In the genomic region with DNA sequence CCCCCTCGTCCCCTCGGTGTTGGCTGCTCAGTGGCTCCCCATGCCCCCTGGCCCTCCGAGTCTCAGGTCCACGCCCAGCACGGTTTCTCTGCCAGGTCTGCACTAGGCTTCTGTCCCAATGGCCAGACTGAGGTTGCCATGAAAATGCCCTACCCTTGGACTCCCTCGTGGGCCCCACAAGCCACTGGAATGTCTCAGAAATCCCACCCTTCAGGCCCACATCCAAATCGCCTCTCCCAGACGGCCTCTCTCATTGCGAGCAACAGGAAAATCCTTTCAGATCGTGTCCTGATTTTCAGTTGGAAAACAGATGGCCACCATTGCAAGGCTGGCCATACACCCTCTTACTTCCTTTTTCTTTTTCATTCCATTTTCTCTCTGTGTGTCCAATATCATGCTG, we compare ENCODE assay signal across 14 cellular contexts.
DNase-seq lines count a peak whose midpoint lies in the region; ATAC-seq, FAIRE-seq and TF ChIP-seq lines count a peak whose summit lies in the region.
"Had no signal": no experiment of that assay in that cellular context is flagged by ENCODE, and none has a peak within 500 bp of the region (broad histone marks: within the 10 kb centered on the region; RNA-seq: fewer than 3 reads in every experiment).

No MANE protein-coding gene starts in this region.

- H3K27me3 ChIP-seq in GM23248 (replicated peaks; ENCODE audit: insufficient read depth): no peaks in the 10 kb centered on the region
- H3K27me3 ChIP-seq in adrenal gland: no peaks in the 10 kb centered on the region
- H3K27me3 ChIP-seq in keratinocyte (ENCODE audit: control insufficient read depth, extremely low read depth, insufficient read depth, low read length): no peaks in the 10 kb centered on the region
- H3K27me3 ChIP-seq in smooth muscle cell (ENCODE audit: low read depth): no peaks in the 10 kb centered on the region

- H3K9me3 ChIP-seq in GM23248 (ENCODE audit: low read depth): no peaks in the 10 kb centered on the region
- no peaks in the 10 kb centered on the region for H3K9me3 ChIP-seq in adrenal gland (replicated peaks in 1 of 3)
- H3K9me3 ChIP-seq in keratinocyte (ENCODE audit: control insufficient read depth, low read depth, low read length): no peaks in the 10 kb centered on the region
- no peaks in the 10 kb centered on the region for H3K9me3 ChIP-seq in smooth muscle cell (replicated peaks; ENCODE audit: low read depth)
- H3K9me3 ChIP-seq: Caco-2 had no signal

- no peak for ATAC-seq in HG03521 (IDR thresholded peaks at IDR 0.05; ENCODE audit: unreplicated experiment)
- ATAC-seq: left ventricle myocardium superior had no signal

- DNase-seq in GM23248 (peak; percentile 43), adrenal gland (no peak), keratinocyte (ENCODE audit: low read depth, low spot score) (no peak), smooth muscle cell (lab: John Stamatoyannopoulos, UW; ENCODE audit: unreplicated experiment) (no peak), AML-193 (lab: John Stamatoyannopoulos, UW) (no peak), DMS79 (lab: John Stamatoyannopoulos, UW) (no peak), DMS53 (lab: John Stamatoyannopoulos, UW) (no peak)
- DNase-seq: activated CD4-positive, alpha-beta T cell treated with anti-CD3 and anti-CD28 coated beads, Interleukin-2, amount 50 U/mL, for 1 hour; Caco-2; left ventricle myocardium superior; posterior cingulate gyrus had no signal

- no peaks in the 10 kb centered on the region for H3K36me3 ChIP-seq in GM23248 (ENCODE audit: low read depth)
- H3K36me3 ChIP-seq in adrenal gland (replicated peaks in 1 of 2): no peaks in the 10 kb centered on the region
- H3K36me3 ChIP-seq in keratinocyte (ENCODE audit: control insufficient read depth in 2 of 2, extremely low read depth in 1 of 2, insufficient read depth in 2 of 2, low read length in 2 of 2): no peaks in the 10 kb centered on the region
- H3K36me3 ChIP-seq in smooth muscle cell (ENCODE audit: low read depth): no peaks in the 10 kb centered on the region

- no peaks in the 10 kb centered on the region for H3K9me1 ChIP-seq in keratinocyte (ENCODE audit: control insufficient read depth, extremely low read depth, insufficient read depth, low read length)

- H3K4me1 ChIP-seq in GM23248 (ENCODE audit: insufficient read depth) (peaks cover 65% of the 10 kb centered on the region), adrenal gland (replicated peaks in 1 of 2) (peaks cover 64 to 70% of the 10 kb centered on the region in 2 donors), keratinocyte (ENCODE audit: control insufficient read depth, extremely low read depth, insufficient read depth, low read length) (peaks cover 68% of the 10 kb centered on the region), smooth muscle cell (ENCODE audit: low read depth) (peaks cover 36% of the 10 kb centered on the region)

- intact Hi-C loops in adrenal gland (cut with DNase I): no loop called here

- H3K4me3 ChIP-seq in GM23248 (no peak overlapping the region), adrenal gland (no peak overlapping the region), keratinocyte (ENCODE audit: control insufficient read depth in 2 of 3, extremely low read depth in 1 of 3, insufficient read depth in 2 of 3, low read depth in 1 of 3, low read length in 3 of 3) (no peak overlapping the region), smooth muscle cell (no peak overlapping the region)

- no peaks in the 10 kb centered on the region for H3K79me2 ChIP-seq in GM23248 (ENCODE audit: insufficient read depth)
- no peaks in the 10 kb centered on the region for H3K79me2 ChIP-seq in keratinocyte (ENCODE audit: control insufficient read depth, insufficient read depth, low read length)
- no peaks in the 10 kb centered on the region for H3K79me2 ChIP-seq in smooth muscle cell (ENCODE audit: low read depth)

- H3K4me2 ChIP-seq in GM23248 (ENCODE audit: unreplicated experiment) (no peak overlapping the region), keratinocyte (ENCODE audit: control insufficient read depth, extremely low read depth, insufficient read depth, low read depth, low read length) (no peak overlapping the region), smooth muscle cell (peak overlapping the region; percentile 51)

- H3K27ac ChIP-seq in GM23248 (peak overlapping the region; percentile 86), adrenal gland (peak overlapping the region in 4 of 5 donors; percentile 3 to 77 (median 49)), keratinocyte (ENCODE audit: control insufficient read depth, insufficient read depth, low read length) (no peak overlapping the region), smooth muscle cell (ENCODE audit: low read depth) (peak overlapping the region; percentile 99)

- dilution Hi-C loops in keratinocyte (cut with MboI; ENCODE audit: extremely low pct_ligation_motif_present, low sequenced_read_pairs): no loop called here

- H4K20me1 ChIP-seq in GM23248 (ENCODE audit: insufficient read depth) (no peaks in the 10 kb centered on the region), keratinocyte (ENCODE audit: control insufficient read depth, extremely low read depth, insufficient read depth, low read length) (no peaks in the 10 kb centered on the region), smooth muscle cell (ENCODE audit: low read depth) (no peaks in the 10 kb centered on the region)

- no peak for FAIRE-seq in keratinocyte (lab: Jason Lieb, UNC)
- FAIRE-seq: colon, frontal cortex had no signal

- TF ChIP-seq CTCF in adrenal gland (IDR thresholded peaks at IDR 0.05) (no peak), keratinocyte (optimal IDR thresholded peaks at IDR 0.05 in 1 of 3, IDR thresholded peaks at IDR 0.05 in 1 of 3, conservative IDR thresholded peaks at IDR 0.05 in 1 of 3; ENCODE audit: extremely low read depth in 1 of 3, insufficient read depth in 2 of 3, low read length in 3 of 3) (no peak), smooth muscle cell (IDR thresholded peaks at IDR 0.05; ENCODE audit: borderline replicate concordance, insufficient read depth, poor library complexity, severe bottlenecking) (no peak)

- in situ Hi-C loops in GM23248 (cut with MboI): no loop called here

- H2AFZ ChIP-seq in GM23248 (peak overlapping the region; percentile 24), keratinocyte (ENCODE audit: control insufficient read depth, low read length) (peak overlapping the region; percentile 4), smooth muscle cell (ENCODE audit: low read depth) (peak overlapping the region; percentile 71)

- H3F3A ChIP-seq in GM23248 (ENCODE audit: insufficient read depth): peaks cover 52% of the 10 kb centered on the region
- H3F3A ChIP-seq in smooth muscle cell (ENCODE audit: low read depth): peaks cover 41% of the 10 kb centered on the region

- H3K9ac ChIP-seq in GM23248: peak overlapping the region; percentile 36; the same call in 1 of the 2 replicates
- no peak overlapping the region for H3K9ac ChIP-seq in keratinocyte (ENCODE audit: control insufficient read depth, extremely low read depth, insufficient read depth, low read length)
- H3K9ac ChIP-seq in smooth muscle cell (ENCODE audit: low read depth): no peak overlapping the region

- WGBS in GM23248 (ENCODE audit: low coverage in 1 of 2, low lambda C conversion rate in 2 of 2, missing lambda C conversion rate in 2 of 2), 2 experiments: 13 to 24% methylated on average over 7 to 10 of the region's 10 CpGs
- WGBS in adrenal gland, 4 donors: 69 to 82% (median 74%) methylated on average over 7 to 10 of the region's 10 CpGs
- 57% methylated on average over 10 of the region's 10 CpGs for WGBS in smooth muscle cell (ENCODE audit: low lambda C conversion rate)

- no peaks in the 10 kb centered on the region for H3K9me2 ChIP-seq in GM23248 (ENCODE audit: insufficient read depth)

- no peak for TF ChIP-seq POLR2A in adrenal gland (IDR thresholded peaks at IDR 0.05)

Comparison
In these comparisons a context has a peak if more than half of its experiments do, and no peak if none do; other contexts are left out.
1. H2AFZ ChIP-seq: peak in every context shown above with its lines; median percentile 71 in smooth muscle cell; 24 in GM23248; 4 in keratinocyte.